Comparison of ENCODE assay signal across 1 cellular context in the genomic region with DNA sequence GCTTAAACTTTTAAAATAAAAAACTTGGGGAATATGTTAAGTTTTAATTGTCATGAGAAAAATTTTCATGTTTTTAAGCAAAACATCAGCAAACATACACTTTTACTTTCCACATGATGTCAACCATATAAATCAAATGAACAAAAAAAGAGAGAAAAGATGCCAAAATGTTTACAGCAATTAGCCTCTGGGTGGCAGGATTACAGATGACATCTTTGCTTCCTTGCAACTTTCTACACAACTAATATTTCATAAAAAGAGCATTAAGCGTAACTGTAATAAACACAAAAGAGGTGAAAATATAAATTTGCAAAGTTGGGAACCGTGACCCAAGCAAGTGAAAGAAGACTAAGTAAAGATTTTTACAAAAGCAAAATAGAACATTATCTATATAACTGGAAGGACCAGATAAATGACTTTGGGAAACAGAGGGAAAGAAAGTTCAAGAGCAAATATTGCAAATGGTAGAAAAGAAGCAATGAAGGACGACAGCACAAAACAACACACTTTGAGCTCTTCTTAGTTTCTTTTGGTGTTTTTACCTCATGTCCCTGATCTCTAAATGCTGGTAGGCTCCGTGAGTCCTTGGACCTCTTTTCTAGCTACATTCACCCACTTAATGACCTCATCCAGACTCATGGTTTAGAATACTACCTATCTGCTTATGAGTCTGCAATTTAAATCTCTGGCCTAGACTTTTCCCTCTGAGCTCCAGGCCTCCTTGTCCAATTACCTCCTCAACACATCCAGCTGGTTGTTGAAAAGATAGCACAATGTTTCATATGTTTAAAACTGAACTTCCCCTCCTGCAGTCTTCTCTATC.
A peak's percentile ranks its signal among the peaks of the same experiment; 100 is the strongest.
TF ChIP-seq lines count a peak whose summit lies in the region.

No MANE protein-coding gene starts in this region.

TF ChIP-seq in GM12878, 131 proteins besides CTCF, POLR2A, EP300 and RAD21:
- TF ChIP-seq TCF12 (IDR thresholded peaks at IDR 0.05; ENCODE audit: low read depth, low read length) (no peak), PAX8 (IDR thresholded peaks at IDR 0.05) (no peak), SMC3 (IDR thresholded peaks at IDR 0.05; ENCODE audit: borderline replicate concordance, low read length) (peak; percentile 40; the same call in 1 of the 2 replicates)
